In genomic region chr1:1470626-1471388, GRCh38 we compare ENCODE assay signal across 6 cellular contexts.
A peak's percentile ranks its signal among the peaks of the same experiment; 100 is the strongest.
DNase-seq lines count a peak whose midpoint lies in the region; TF ChIP-seq lines count a peak whose summit lies in the region.

No MANE protein-coding gene starts in this region.

- TF ChIP-seq CTCF in epithelial cell of esophagus (IDR thresholded peaks at IDR 0.05; ENCODE audit: insufficient read depth, low read depth, low read length, missing control alignments) (no peak), GM10248 (IDR thresholded peaks at IDR 0.05; ENCODE audit: control extremely low read depth, extremely low read depth, low read depth, missing control alignments) (no peak)

- H3K27me3 ChIP-seq in ACC112 (ENCODE audit: insufficient read depth, low read length): no peaks in the 10 kb centered on the region

- H3K4me3 ChIP-seq in ACC112 (ENCODE audit: low read depth, low read length) (peak overlapping the region; percentile 87), epithelial cell of esophagus (ENCODE audit: low read length) (peak overlapping the region; percentile 86), skin epidermis (peak overlapping the region; percentile 54 to 97 (median 82))

- peaks cover 29% of the 10 kb centered on the region for H3K79me2 ChIP-seq in ACC112 (ENCODE audit: control insufficient read depth, insufficient read depth, low read length, unreplicated experiment)

- peak overlapping the region; percentile 29; the same call in 1 of the 2 replicates for H3K27ac ChIP-seq in ACC112 (ENCODE audit: low read depth, low read length)
- peak overlapping the region in 20 of 21 experiments; percentile 67 to 95 (median 83) for H3K27ac ChIP-seq in skin epidermis

- H3K4me1 ChIP-seq in ACC112 (ENCODE audit: control insufficient read depth, insufficient read depth, low read length, unreplicated experiment): peaks cover 7% of the 10 kb centered on the region

- CTCF ChIA-PET in GM10248 (lab: Yijun Ruan, JAX): no interaction called here

- H2AFZ ChIP-seq in ACC112 (ENCODE audit: low read length, unreplicated experiment): peak overlapping the region; percentile 77

- DNase-seq in NCI-H82 (lab: John Stamatoyannopoulos, UW) (peak; percentile 52), epithelial cell of esophagus (ENCODE audit: low read depth) (peak; percentile 46), amygdala (lab: John Stamatoyannopoulos, UW) (no peak), GM10248 (ENCODE audit: extremely low spot score) (no peak)

- peaks cover 5% of the 10 kb centered on the region; the same call in 1 of the 2 replicates for H3K36me3 ChIP-seq in ACC112 (ENCODE audit: insufficient read depth, low read length)

- POLR2A ChIA-PET in GM10248 (lab: Yijun Ruan, JAX): no interaction called here

Comparison
In these comparisons a context has a peak if more than half of its experiments do, and no peak if none do; other contexts are left out.
1. DNase-seq: peak in NCI-H82 (single experiment) and epithelial cell of esophagus (single experiment); none in amygdala (0 of 56) and GM10248 (single experiment).
2. Peak in every context shown above with its lines, with median percentiles within 50 percentile points of each other: H3K4me3 ChIP-seq.